ENCODE assay signal across 8 cellular contexts in the genomic region with DNA sequence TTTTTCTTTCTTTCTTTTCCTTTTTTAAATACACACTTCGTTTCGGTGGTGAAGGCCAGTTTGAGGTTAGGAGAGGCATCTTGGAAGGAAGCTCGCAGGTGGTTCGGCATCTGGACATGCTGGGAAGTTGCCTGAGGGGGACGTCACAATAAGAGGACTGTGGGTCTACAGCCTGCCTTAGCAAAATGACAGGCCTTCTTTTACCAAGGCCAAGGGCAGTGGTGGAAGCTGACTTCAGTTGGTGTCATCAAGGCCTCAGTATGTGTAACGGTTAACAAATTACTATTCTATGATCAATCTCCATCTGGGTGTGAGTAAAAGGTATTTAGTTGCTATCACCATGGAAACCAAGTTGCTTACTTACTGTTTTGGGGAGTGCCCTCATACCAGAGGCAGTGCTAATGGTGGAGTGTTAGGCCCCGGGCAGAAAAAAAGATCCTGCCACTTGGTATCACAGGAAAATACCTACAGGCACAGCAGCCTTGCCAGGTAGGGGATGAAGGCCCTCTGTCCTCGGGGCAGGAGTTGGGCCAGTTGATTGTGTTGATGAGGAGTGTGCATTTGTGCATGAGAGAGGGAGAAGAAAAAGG. TPM values are rescaled to one million over a fixed set of nuclear protein-coding genes. Genes with fewer than 3 reads are reported as not detected.
DNase-seq lines count a peak whose midpoint lies in the region; ATAC-seq and TF ChIP-seq lines count a peak whose summit lies in the region.

No MANE protein-coding gene starts in this region.

- H3K4me1 Mint-ChIP-seq in Calu3 (ENCODE audit: low read depth, unreplicated experiment) (peaks cover 89% of the 10 kb centered on the region), nephron progenitor cell (peaks cover 98% of the 10 kb centered on the region)

- H3K9me3 ChIP-seq in Peyer's patch (no peaks in the 10 kb centered on the region), ectodermal cell (ENCODE audit: control insufficient read depth, low read length) (no peaks in the 10 kb centered on the region)

- 83% methylated on average over 7 to 8 of the region's 8 CpGs for WGBS in ectodermal cell, 2 experiments

- H3K4me3 ChIP-seq in Peyer's patch (no peak overlapping the region), ectodermal cell (ENCODE audit: insufficient read depth, low read depth, low read length) (no peak overlapping the region)

- peak; percentile 79 for DNase-seq in Calu3
- DNase-seq in Peyer's patch: no peak
- DNase-seq in nephron progenitor cell: no peak
- no peak for DNase-seq in CD1c-positive myeloid dendritic cell (ENCODE audit: extremely low spot score)
- DNase-seq in NCI-H2107 treated with DMSO at 0.1 percent for 48 hours (lab: John Stamatoyannopoulos, UW; ENCODE audit: unreplicated experiment): no peak
- no peak for DNase-seq in middle frontal gyrus (ENCODE audit: extremely low spot score, low spot score)

- H3K9me3 Mint-ChIP-seq in Calu3 (ENCODE audit: low read depth, unreplicated experiment) (no peaks in the 10 kb centered on the region), nephron progenitor cell (no peaks in the 10 kb centered on the region)

- H3K36me3 Mint-ChIP-seq in Calu3 (ENCODE audit: insufficient read depth, unreplicated experiment) (peaks cover 100% of the 10 kb centered on the region), nephron progenitor cell (ENCODE audit: low read depth) (peaks cover 21% of the 10 kb centered on the region)

- TF ChIP-seq CTCF in Calu3 (IDR thresholded peaks at IDR 0.05; ENCODE audit: unreplicated experiment) (no peak), Peyer's patch (IDR thresholded peaks at IDR 0.05) (no peak), nephron progenitor cell (IDR thresholded peaks at IDR 0.05) (no peak)

- CTCF ChIA-PET in Calu3 (lab: Charles Lee): interaction anchor here (0.7 to 2.1 kb wide), 4 partner anchors 9 to 75 kb away, joined by 3 to 22 read pairs (median 4); partner anchors contain the start of gene ACTN4

- no peak for TF ChIP-seq POLR2A in Peyer's patch (IDR thresholded peaks at IDR 0.05)

- no peak for ATAC-seq in HG02852 (IDR thresholded peaks at IDR 0.05; ENCODE audit: unreplicated experiment)

- BruUV-seq in Calu3 (replicated peaks; lab: Mats Ljungman, UMichigan): no TSS peak

- H3K27me3 Mint-ChIP-seq in Calu3 (ENCODE audit: unreplicated experiment): no peaks in the 10 kb centered on the region
- H3K27me3 Mint-ChIP-seq in nephron progenitor cell (ENCODE audit: low read depth, poor library complexity): no peaks in the 10 kb centered on the region

- H3K27ac ChIP-seq in Peyer's patch (peak overlapping the region; percentile 44 to 95 (median 70)), ectodermal cell (ENCODE audit: insufficient read depth, low read depth, low read length, poor library complexity, severe bottlenecking) (peak overlapping the region; percentile 20)

- intact Hi-C loops in Calu3 (cut with micrococcal nuclease; ENCODE audit: unreplicated experiment): loop anchor here (2.0 to 5.0 kb wide), 2 partner anchors 35 to 175 kb away; partner anchors contain the start of gene ECH1

- H3K36me3 ChIP-seq in Peyer's patch: peaks cover 0 to 12% (median 0%) of the 10 kb centered on the region in 3 donors
- H3K36me3 ChIP-seq in ectodermal cell (ENCODE audit: control insufficient read depth, insufficient read depth, low read length): peaks cover 4% of the 10 kb centered on the region

- H3K4me1 ChIP-seq in Peyer's patch (peaks cover 10 to 95% (median 25%) of the 10 kb centered on the region in 4 donors), ectodermal cell (ENCODE audit: control insufficient read depth, insufficient read depth, low read length) (peaks cover 51% of the 10 kb centered on the region)

- H3K4me3 Mint-ChIP-seq in Calu3 (ENCODE audit: low read depth, unreplicated experiment): peak overlapping the region; percentile 99
- peak overlapping the region; percentile 55 for H3K4me3 Mint-ChIP-seq in nephron progenitor cell

- H3K27me3 ChIP-seq in Peyer's patch: no peaks in the 10 kb centered on the region
- H3K27me3 ChIP-seq in ectodermal cell (ENCODE audit: control insufficient read depth, insufficient read depth, low read length, poor library complexity, severe bottlenecking): no peaks in the 10 kb centered on the region

- peak overlapping the region; percentile 100 for H3K27ac Mint-ChIP-seq in Calu3 (ENCODE audit: unreplicated experiment)
- H3K27ac Mint-ChIP-seq in nephron progenitor cell: peak overlapping the region; percentile 99

RNA-seq across cellular contexts. Expression of gene ACTN4, which starts 10.3 kb away (rescaled TPM):
- total RNA-seq in Calu3 (2022) (1,462 and 1,577 TPM in 2 replicates), Peyer's patch (1,000 to 10,000 TPM in 1 of 4 donors, 100 to 1,000 TPM in 3; 360 to 1,049 (median 814) TPM)
- polyA plus RNA-seq in ectodermal cell (2013, experiment 1 of 4): 346 TPM
- polyA plus RNA-seq in ectodermal cell (2013, experiment 2 of 4): 360 TPM
- polyA plus RNA-seq in ectodermal cell (2013, experiment 3 of 4): 244 TPM
- 264 TPM for polyA plus RNA-seq in ectodermal cell (2013, experiment 4 of 4)

RNA-seq across cellular contexts. Expression of gene EIF3K, which starts 38.7 kb away (rescaled TPM):
- total RNA-seq in Calu3 (2022) (334 and 338 TPM in 2 replicates), Peyer's patch (100 to 1,000 TPM; 314 to 442 (median 369) TPM)
- 290 TPM for polyA plus RNA-seq in ectodermal cell (2013, experiment 1 of 4)
- polyA plus RNA-seq in ectodermal cell (2013, experiment 2 of 4): 283 TPM
- polyA plus RNA-seq in ectodermal cell (2013, experiment 3 of 4): 259 TPM
- polyA plus RNA-seq in ectodermal cell (2013, experiment 4 of 4): 285 TPM

RNA-seq across cellular contexts. Expression of gene MAP4K1, which starts 40.0 kb away (rescaled TPM):
- 1.2 TPM in 1 of 2 replicates, not detected in the other for total RNA-seq in Calu3 (2022)
- total RNA-seq in Peyer's patch: 100 to 1,000 TPM in 1 of 4 donors, 10 to 100 TPM in 1, 1 to 10 TPM in 2; 7.0 to 116 (median 10.4) TPM
- polyA plus RNA-seq in ectodermal cell (2013, experiment 1 of 4): 8.0 TPM
- 10.7 TPM for polyA plus RNA-seq in ectodermal cell (2013, experiment 2 of 4)
- 8.0 TPM for polyA plus RNA-seq in ectodermal cell (2013, experiment 3 of 4)
- 2.9 TPM for polyA plus RNA-seq in ectodermal cell (2013, experiment 4 of 4)
